ENCODE assay signal across 21 cellular contexts in genomic region chr12:127629066-127629820, GRCh38.
DNase-seq lines count a peak whose midpoint lies in the region; ATAC-seq and TF ChIP-seq lines count a peak whose summit lies in the region.
"Had no signal": no experiment of that assay in that cellular context is flagged by ENCODE, and none has a peak within 500 bp of the region (broad histone marks: within the 10 kb centered on the region; RNA-seq: fewer than 3 reads in every experiment).

No MANE protein-coding gene starts in this region.

- no peak overlapping the region for H2BK15ac ChIP-seq in IMR-90 (ENCODE audit: low read depth, low read length)

- no peaks in the 10 kb centered on the region for H3K36me3 Mint-ChIP-seq in T-helper 2 cell treated with Interferon-gamma antibody and Interleukin-4, amounts not matched to agents 5 μg/mL and 100 μg/mL, for 36 hours (ENCODE audit: low read depth)
- H3K36me3 Mint-ChIP-seq: WTC11 had no signal

- H3K23ac ChIP-seq in IMR-90 (ENCODE audit: low read depth, low read length) = no peak overlapping the region

- no peak overlapping the region for H4K5ac ChIP-seq in IMR-90 (ENCODE audit: low read depth, low read length)

- H2AFZ ChIP-seq in IMR-90 (replicated peaks; ENCODE audit: low read length, poor library complexity) = no peak overlapping the region

- no peaks in the 10 kb centered on the region for H3K79me1 ChIP-seq in IMR-90 (ENCODE audit: low read depth in 1 of 2, low read length in 2 of 2)

- H2AK9ac ChIP-seq in IMR-90 (replicated peaks; ENCODE audit: low read depth, low read length, poor library complexity) = no peak overlapping the region

- no peak overlapping the region for H4K91ac ChIP-seq in IMR-90 (ENCODE audit: insufficient read depth, low read depth, low read length)

- no TSS peak for BruUV-seq in IMR-90 (replicated peaks; lab: Mats Ljungman, UMichigan)

- in situ Hi-C loops in IMR-90 (cut with MboI; ENCODE audit: low sequenced_read_pairs) = no loop called here

- TF ChIP-seq CTCF in IMR-90 (conservative IDR thresholded peaks at IDR 0.05; ENCODE audit: low read depth, low read length) = no peak
- no peak for TF ChIP-seq CTCF in fibroblast of mammary gland (conservative IDR thresholded peaks at IDR 0.05; ENCODE audit: control insufficient read depth, insufficient read depth, low read depth, low read length)

- no peaks in the 10 kb centered on the region for H4K20me1 ChIP-seq in BLaER1
- no peaks in the 10 kb centered on the region for H4K20me1 ChIP-seq in IMR-90 (ENCODE audit: insufficient read depth, low read length)

- H3K4me1 ChIP-seq in BLaER1 (peaks cover 26% of the 10 kb centered on the region), IMR-90 (ENCODE audit: control insufficient read depth, insufficient read depth, low read length) (peaks cover 3% of the 10 kb centered on the region; the same call in 1 of the 2 replicates)
- H3K4me1 ChIP-seq: ascending aorta, esophagus squamous epithelium, upper lobe of right lung had no signal

- H3K4me1 Mint-ChIP-seq in T-helper 2 cell treated with Interferon-gamma antibody and Interleukin-4, amounts not matched to agents 5 μg/mL and 100 μg/mL, for 36 hours (ENCODE audit: low read depth) = no peaks in the 10 kb centered on the region
- H3K4me1 Mint-ChIP-seq: B cell had no signal

- peak overlapping the region; percentile 50; the same call in 1 of the 2 replicates for H2BK20ac ChIP-seq in IMR-90 (ENCODE audit: low read depth, low read length)

- no peaks in the 10 kb centered on the region for H3K9me1 ChIP-seq in IMR-90 (ENCODE audit: insufficient read depth, low read length)

- H2AK5ac ChIP-seq in IMR-90 (ENCODE audit: low read depth, low read length) = no peak overlapping the region

- dilution Hi-C loops in IMR-90 (cut with HindIII; ENCODE audit: low sequenced_read_pairs, unreplicated experiment) = no loop called here

- H2BK5ac ChIP-seq in IMR-90 (ENCODE audit: low read depth, low read length, poor library complexity, severe bottlenecking) = peak overlapping the region; percentile 69

- no peak overlapping the region for H3K9ac ChIP-seq in BLaER1
- no peak overlapping the region for H3K9ac ChIP-seq in IMR-90 (ENCODE audit: low read depth, low read length)

- H3K27ac ChIP-seq in BLaER1 (no peak overlapping the region), IMR-90 (ENCODE audit: insufficient read depth, low read length) (no peak overlapping the region)
- H3K27ac ChIP-seq: ascending aorta, esophagus squamous epithelium, upper lobe of right lung had no signal

- H3K9me3 ChIP-seq in BLaER1 (no peaks in the 10 kb centered on the region), IMR-90 (ENCODE audit: control insufficient read depth, insufficient read depth, low read length) (peaks cover 2% of the 10 kb centered on the region; the same call in 1 of the 2 replicates)
- H3K9me3 ChIP-seq: ascending aorta, esophagus squamous epithelium, upper lobe of right lung had no signal

- H3K4me3 Mint-ChIP-seq in T-helper 2 cell treated with Interferon-gamma antibody and Interleukin-4, amounts not matched to agents 5 μg/mL and 100 μg/mL, for 36 hours = no peak overlapping the region
- H3K4me3 Mint-ChIP-seq: B cell, WTC11 had no signal

- peak overlapping the region in 1 of 2 experiments; percentile 14; a peak in 1 of 4 replicates for H4K8ac ChIP-seq in IMR-90 (ENCODE audit: low read depth in 2 of 2, low read length in 2 of 2)

- peak overlapping the region; percentile 80; the same call in 1 of the 2 replicates for H2BK120ac ChIP-seq in IMR-90 (ENCODE audit: low read depth, low read length)

- no peak for TF ChIP-seq RAD21 in IMR-90 (IDR thresholded peaks at IDR 0.05; ENCODE audit: low read length)

- intact Hi-C loops in IMR-90 (cut with micrococcal nuclease) = no loop called here

- H3K4ac ChIP-seq in IMR-90 (ENCODE audit: low read depth, low read length) = no peak overlapping the region

- H3K27me3 ChIP-seq in BLaER1 = no peaks in the 10 kb centered on the region
- H3K27me3 ChIP-seq in IMR-90 (ENCODE audit: control insufficient read depth, insufficient read depth, low read length) = no peaks in the 10 kb centered on the region
- H3K27me3 ChIP-seq: ascending aorta, upper lobe of right lung had no signal

- H3K27ac Mint-ChIP-seq in T-helper 2 cell treated with Interferon-gamma antibody and Interleukin-4, amounts not matched to agents 5 μg/mL and 100 μg/mL, for 36 hours = no peak overlapping the region
- H3K27ac Mint-ChIP-seq: B cell, WTC11 had no signal

- H3K4me2 ChIP-seq in BLaER1 = peak overlapping the region; percentile 53
- H3K4me2 ChIP-seq in IMR-90 (ENCODE audit: low read depth, low read length) = no peak overlapping the region; the same call in 1 of the 2 replicates

- POLR2A ChIA-PET in IMR-90 (lab: Charles Lee; ENCODE audit: unreplicated experiment) = no interaction called here

- WGBS in IMR-90 (ENCODE audit: extremely low coverage in 2 of 2, insufficient read length in 1 of 2), 2 experiments = 40% methylated on average over 1 of the region's 10 CpGs; no CpG with 5 or more reads in 1 of the 2 experiments

- ATAC-seq in IMR-90 (ENCODE audit: low read depth) = no peak
- ATAC-seq: HCT116, upper lobe of right lung, WTC11 had no signal

- H3K4me3 ChIP-seq in BLaER1 (no peak overlapping the region), IMR-90 (ENCODE audit: insufficient read depth, low read depth, low read length) (no peak overlapping the region), fibroblast of mammary gland (ENCODE audit: control insufficient read depth, low read depth, low read length) (no peak overlapping the region)
- H3K4me3 ChIP-seq: ascending aorta, esophagus squamous epithelium, skin epidermis, upper lobe of right lung had no signal

- peak; percentile 15 for DNase-seq in IMR-90
- DNase-seq in NCI-H526 treated with DMSO at 0.1 percent for 48 hours (lab: John Stamatoyannopoulos, UW) = peak; percentile 84
- DNase-seq in fibroblast of mammary gland (ENCODE audit: low read depth) = peak; percentile 49
- no peak for DNase-seq in SIG-M5 treated with dmso at 0.1 percent for 504 hours (lab: John Stamatoyannopoulos, UW; ENCODE audit: unreplicated experiment)
- DNase-seq in activated CD4-positive, alpha-beta T cell treated with anti-CD3 and anti-CD28 coated beads for 48 hours = no peak
- no peak for DNase-seq in T-helper 2 cell treated with Interferon-gamma antibody and Interleukin-4, amounts not matched to agents 5 μg/mL and 100 μg/mL, for 36 hours (ENCODE audit: low spot score)
- DNase-seq in RKO (ENCODE audit: low spot score) = no peak
- DNase-seq: activated effector memory CD4-positive, alpha-beta T cell treated with anti-CD3 and anti-CD28 coated beads, Interleukin-2, amount 50 U/mL, for 16 hours; dermis blood vessel endothelial cell; esophagus squamous epithelium; left cardiac atrium; NCI-H2227 treated with DMSO at 0.1 percent for 48 hours; stimulated activated naive CD4-positive, alpha-beta T cell; SW 1271; upper lobe of right lung had no signal

- no peak for TF ChIP-seq POLR2A in IMR-90 (IDR thresholded peaks at IDR 0.05; ENCODE audit: low read depth, low read length)

- H3K14ac ChIP-seq in IMR-90 (replicated peaks; ENCODE audit: low read depth, low read length) = 0 out of 2 replicates have a peak overlapping the region, but pooled peaks have one; percentile 41

- no peaks in the 10 kb centered on the region for H3K9me3 Mint-ChIP-seq in T-helper 2 cell treated with Interferon-gamma antibody and Interleukin-4, amounts not matched to agents 5 μg/mL and 100 μg/mL, for 36 hours

- no peaks in the 10 kb centered on the region for H3K27me3 Mint-ChIP-seq in T-helper 2 cell treated with Interferon-gamma antibody and Interleukin-4, amounts not matched to agents 5 μg/mL and 100 μg/mL, for 36 hours (ENCODE audit: low read depth)
- H3K27me3 Mint-ChIP-seq: B cell had no signal

- H3K36me3 ChIP-seq in BLaER1 = no peaks in the 10 kb centered on the region
- H3K36me3 ChIP-seq in IMR-90 (ENCODE audit: control insufficient read depth, insufficient read depth, low read length) = no peaks in the 10 kb centered on the region
- H3K36me3 ChIP-seq: ascending aorta, esophagus squamous epithelium, upper lobe of right lung had no signal

- no peak overlapping the region for H3K56ac ChIP-seq in IMR-90 (ENCODE audit: extremely low read depth, insufficient read depth, low read length)

- peak overlapping the region; percentile 59; the same call in 1 of the 2 replicates for H3K18ac ChIP-seq in IMR-90 (ENCODE audit: low read depth, low read length)

- CTCF ChIA-PET in IMR-90 (lab: Yijun Ruan, JAX) = no interaction called here

TF ChIP-seq in IMR-90, 13 proteins besides CTCF, POLR2A, EP300 and RAD21:
- no peak for TF ChIP-seq CHD1 (IDR thresholded peaks at IDR 0.05; ENCODE audit: low read depth, low read length)
- no peak for TF ChIP-seq MAZ (IDR thresholded peaks at IDR 0.05; ENCODE audit: borderline replicate concordance, low read depth, low read length)
- peak; percentile 18; the same call in 1 of the 2 replicates for TF ChIP-seq FOS (IDR thresholded peaks at IDR 0.05; ENCODE audit: low read depth, low read length)
- TF ChIP-seq BHLHE40 (IDR thresholded peaks at IDR 0.05; ENCODE audit: low read depth, low read length) = no peak
- TF ChIP-seq NFE2L2 (IDR thresholded peaks at IDR 0.05; ENCODE audit: low read depth, low read length) = no peak
- no peak for TF ChIP-seq RCOR1 (IDR thresholded peaks at IDR 0.05; ENCODE audit: insufficient replicate concordance, low read length)
- no peak for TF ChIP-seq MXI1 (IDR thresholded peaks at IDR 0.05; ENCODE audit: borderline replicate concordance, low read depth, low read length)
- TF ChIP-seq SMC3 (IDR thresholded peaks at IDR 0.05; ENCODE audit: low read depth, low read length) = no peak

Comparison
In these comparisons a context has a peak if more than half of its experiments do, and no peak if none do; other contexts are left out.
1. DNase-seq: peak in IMR-90 (single experiment), NCI-H526 treated with DMSO at 0.1 percent for 48 hours (single experiment) and fibroblast of mammary gland (single experiment); none in SIG-M5 treated with dmso at 0.1 percent for 504 hours (single experiment), activated CD4-positive, alpha-beta T cell treated with anti-CD3 and anti-CD28 coated beads for 48 hours (single experiment), T-helper 2 cell treated with Interferon-gamma antibody and Interleukin-4, amounts not matched to agents 5 μg/mL and 100 μg/mL, for 36 hours (single experiment) and RKO (single experiment).